In genomic region chr10:61839911-61840310, GRCh38 we compare ENCODE assay signal across 15 cellular contexts.
DNase-seq lines count a peak whose midpoint lies in the region; ATAC-seq and TF ChIP-seq lines count a peak whose summit lies in the region.
"Had no signal": no experiment of that assay in that cellular context is flagged by ENCODE, and none has a peak within 500 bp of the region (broad histone marks: within the 10 kb centered on the region; RNA-seq: fewer than 3 reads in every experiment).

No MANE protein-coding gene starts in this region.

- ATAC-seq in HG02798 (IDR thresholded peaks at IDR 0.05; ENCODE audit: poor library complexity, unreplicated experiment) (no peak), GM19035 (IDR thresholded peaks at IDR 0.05; ENCODE audit: unreplicated experiment) (no peak)
- ATAC-seq: CD8-positive, alpha-beta T cell had no signal

- BruUV-seq in Caco-2 (replicated peaks; lab: Mats Ljungman, UMichigan): TSS peak; percentile 14

- peaks cover 18% of the 10 kb centered on the region for H3K36me3 Mint-ChIP-seq in Caco-2 (ENCODE audit: insufficient read depth, unreplicated experiment)
- peaks cover 1% of the 10 kb centered on the region for H3K36me3 Mint-ChIP-seq in progenitor cell of endocrine pancreas (ENCODE audit: insufficient read depth)
- H3K36me3 Mint-ChIP-seq: CD8-positive, alpha-beta T cell had no signal

- H3K9me3 Mint-ChIP-seq in Caco-2 (ENCODE audit: unreplicated experiment): no peaks in the 10 kb centered on the region
- peaks cover 3% of the 10 kb centered on the region for H3K9me3 Mint-ChIP-seq in progenitor cell of endocrine pancreas (ENCODE audit: low read depth)
- H3K9me3 Mint-ChIP-seq: CD8-positive, alpha-beta T cell had no signal

- no peak for DNase-seq in Caco-2
- DNase-seq in ascending aorta (ENCODE audit: low spot score in 2 of 2): no peak
- peak; percentile 32 for DNase-seq in left kidney (ENCODE audit: low read depth, low spot score)
- no peak for DNase-seq in progenitor cell of endocrine pancreas (ENCODE audit: low spot score, unreplicated experiment)
- DNase-seq in NCI-H748 treated with DMSO at 0.1 percent for 48 hours (lab: John Stamatoyannopoulos, UW): no peak
- no peak for DNase-seq in GM10266 (ENCODE audit: extremely low spot score)
- DNase-seq: CD8-positive, alpha-beta T cell; GDM1; NCI-H1436 treated with DMSO at 0.1 percent for 48 hours; NCI-H2081; NCI-H774; PC-9 had no signal

- H3K27ac ChIP-seq in ascending aorta: peak overlapping the region; percentile 29 to 34
- H3K27ac ChIP-seq: BLaER1, PC-9 had no signal

- CTCF ChIA-PET in Caco-2 (lab: Charles Lee): interaction anchor here (1.0 kb wide), 1 partner anchor 89 kb away, joined by 3 read pairs; no protein-coding TSS in a partner anchor

- no peaks in the 10 kb centered on the region for H3K27me3 ChIP-seq in Caco-2 (replicated peaks; ENCODE audit: control insufficient read depth, insufficient read depth, low read length)
- no peaks in the 10 kb centered on the region for H3K27me3 ChIP-seq in ascending aorta
- H3K27me3 ChIP-seq: BLaER1 had no signal

- POLR2A ChIA-PET in Caco-2 (lab: Charles Lee): no interaction called here

- H3K9me3 ChIP-seq in Caco-2 (no peaks in the 10 kb centered on the region), ascending aorta (no peaks in the 10 kb centered on the region)
- H3K9me3 ChIP-seq: BLaER1 had no signal

- H3K27me3 Mint-ChIP-seq in Caco-2 (ENCODE audit: insufficient read depth, unreplicated experiment) (no peaks in the 10 kb centered on the region), progenitor cell of endocrine pancreas (no peaks in the 10 kb centered on the region)

- H3K4me1 Mint-ChIP-seq in Caco-2 (ENCODE audit: low read depth, unreplicated experiment): peaks cover 71% of the 10 kb centered on the region
- peaks cover 45% of the 10 kb centered on the region for H3K4me1 Mint-ChIP-seq in progenitor cell of endocrine pancreas (ENCODE audit: low read depth)

- peak overlapping the region; percentile 94 for H3K27ac Mint-ChIP-seq in Caco-2 (ENCODE audit: unreplicated experiment)
- peak overlapping the region; percentile 86 for H3K27ac Mint-ChIP-seq in progenitor cell of endocrine pancreas
- H3K27ac Mint-ChIP-seq: CD8-positive, alpha-beta T cell had no signal

- TF ChIP-seq CTCF in Caco-2 (IDR thresholded peaks at IDR 0.05; ENCODE audit: insufficient read depth in 1 of 2, low read depth in 1 of 2, low read length in 1 of 2, severe bottlenecking in 1 of 2, unreplicated experiment in 1 of 2) (no peak), ascending aorta (IDR thresholded peaks at IDR 0.05) (no peak), progenitor cell of endocrine pancreas (IDR thresholded peaks at IDR 0.05; ENCODE audit: unreplicated experiment) (no peak), GM10266 (IDR thresholded peaks at IDR 0.05; ENCODE audit: control insufficient read depth, insufficient read depth, low read depth, missing control alignments) (no peak)

- H3K36me3 ChIP-seq in Caco-2 (ENCODE audit: control insufficient read depth, insufficient read depth, low read length): 0 out of 2 replicates have a peak, but pooled peaks cover 3% of the 10 kb centered on the region
- H3K36me3 ChIP-seq in ascending aorta: no peaks in the 10 kb centered on the region
- H3K36me3 ChIP-seq: BLaER1 had no signal

- H3K4me3 ChIP-seq in Caco-2 (ENCODE audit: low read depth, low read length) (no peak overlapping the region), ascending aorta (no peak overlapping the region)
- H3K4me3 ChIP-seq: BLaER1, PC-9 had no signal

- intact Hi-C loops in Caco-2 (cut with micrococcal nuclease; ENCODE audit: unreplicated experiment) (loop anchor here (5.0 to 10.0 kb wide), 5 partner anchors 213 to 977 kb away; partner anchors contain the start of gene EGR2), ascending aorta (cut with DNase I) (loop anchor here (5.0 to 10.0 kb wide), 6 partner anchors 58 to 1685 kb away; partner anchors contain the start of genes ARID5B and REEP3)

- peak overlapping the region; percentile 40 for H3K4me3 Mint-ChIP-seq in Caco-2 (ENCODE audit: unreplicated experiment)
- peak overlapping the region; percentile 12 for H3K4me3 Mint-ChIP-seq in progenitor cell of endocrine pancreas (ENCODE audit: low read depth)
- H3K4me3 Mint-ChIP-seq: CD8-positive, alpha-beta T cell had no signal

- peaks cover 88% of the 10 kb centered on the region for H3K4me1 ChIP-seq in Caco-2
- peaks cover 3 to 19% of the 10 kb centered on the region in 2 donors for H3K4me1 ChIP-seq in ascending aorta
- H3K4me1 ChIP-seq: BLaER1 had no signal
